Comparison of ENCODE assay signal across 16 cellular contexts in genomic region chr13:28611021-28611420, GRCh38. TPM values are rescaled to one million over a fixed set of nuclear protein-coding genes. Genes with fewer than 3 reads are reported as not detected.
DNase-seq lines count a peak whose midpoint lies in the region; ATAC-seq and TF ChIP-seq lines count a peak whose summit lies in the region.
"Had no signal": no experiment of that assay in that cellular context is flagged by ENCODE, and none has a peak within 500 bp of the region (broad histone marks: within the 10 kb centered on the region; RNA-seq: fewer than 3 reads in every experiment).

No MANE protein-coding gene starts in this region.

- no peaks in the 10 kb centered on the region for H3K9me3 Mint-ChIP-seq in type B pancreatic cell

- H3K4me2 ChIP-seq in BLaER1, result peak overlapping the region; percentile 53
- H3K4me2 ChIP-seq in DND-41 (ENCODE audit: insufficient read depth, low read length), result peak overlapping the region; percentile 14; the same call in 1 of the 2 replicates

- ATAC-seq in DND-41 (ENCODE audit: insufficient read depth, low read depth) (peak; percentile 31; the same call in 1 of the 3 replicates), T-helper 17 cell (no peak)

- no peak overlapping the region for H3K4me3 ChIP-seq in BLaER1
- no peak overlapping the region for H3K4me3 ChIP-seq in DND-41 (ENCODE audit: low read depth in 1 of 2, low read length in 2 of 2)
- H3K4me3 ChIP-seq: heart right ventricle, thoracic aorta had no signal

- H3K36me3 Mint-ChIP-seq in T-helper 17 cell (ENCODE audit: low read depth) (no peaks in the 10 kb centered on the region), type B pancreatic cell (no peaks in the 10 kb centered on the region)

- H4K20me1 ChIP-seq in BLaER1 (no peaks in the 10 kb centered on the region), DND-41 (ENCODE audit: insufficient read depth, low read length) (no peaks in the 10 kb centered on the region)

- DNase-seq in DND-41 (peak; percentile 15), T-helper 17 cell (no peak), dermis blood vessel endothelial cell (peak; percentile 17), NCI-H1105 (lab: John Stamatoyannopoulos, UW) (no peak), type B pancreatic cell (ENCODE audit: extremely low spot score, unreplicated experiment) (no peak)
- DNase-seq in central memory CD4-positive, alpha-beta T cell, result no peak
- DNase-seq: activated CD8-positive, alpha-beta memory T cell treated with anti-CD3 and anti-CD28 coated beads for 24 hours; activated gamma-delta T cell treated with Interleukin-2 at 50 U/mL for 16 hours; aorta; heart right ventricle; NCI-H1092 treated with DMSO at 0.1 percent for 48 hours; nucleus accumbens; retina; SW 1271 had no signal

- H3K27me3 Mint-ChIP-seq in T-helper 17 cell, result no peaks in the 10 kb centered on the region
- H3K27me3 Mint-ChIP-seq in type B pancreatic cell, result peaks cover 6% of the 10 kb centered on the region

- H3K9ac ChIP-seq in BLaER1 (no peak overlapping the region), DND-41 (ENCODE audit: low read depth, low read length) (no peak overlapping the region)

- H3K27ac Mint-ChIP-seq in T-helper 17 cell, result peak overlapping the region; percentile 8
- no peak overlapping the region for H3K27ac Mint-ChIP-seq in type B pancreatic cell

- TF ChIP-seq CTCF in DND-41 (IDR thresholded peaks at IDR 0.05; ENCODE audit: borderline replicate concordance, extremely low read depth, low read length, poor library complexity, severe bottlenecking) (no peak), type B pancreatic cell (conservative IDR thresholded peaks at IDR 0.05) (no peak)

- H3K4me1 Mint-ChIP-seq in T-helper 17 cell, result peaks cover 23% of the 10 kb centered on the region
- no peaks in the 10 kb centered on the region for H3K4me1 Mint-ChIP-seq in type B pancreatic cell (ENCODE audit: unreplicated experiment)

- no peaks in the 10 kb centered on the region for H3K79me2 ChIP-seq in DND-41 (ENCODE audit: insufficient read depth, low read length)

- no peak overlapping the region for H2AFZ ChIP-seq in DND-41 (ENCODE audit: low read depth, low read length)

- H3K27me3 ChIP-seq in BLaER1 (no peaks in the 10 kb centered on the region), DND-41 (ENCODE audit: insufficient read depth, low read length, poor library complexity) (no peaks in the 10 kb centered on the region)

- H3K27ac ChIP-seq in BLaER1 (no peak overlapping the region), DND-41 (ENCODE audit: low read length) (no peak overlapping the region)
- H3K27ac ChIP-seq: heart right ventricle, thoracic aorta had no signal

- H3K4me3 Mint-ChIP-seq in T-helper 17 cell (peak overlapping the region; percentile 41), type B pancreatic cell (no peak overlapping the region)

- H3K36me3 ChIP-seq in BLaER1 (no peaks in the 10 kb centered on the region), DND-41 (ENCODE audit: insufficient read depth, low read length) (no peaks in the 10 kb centered on the region)
- H3K36me3 ChIP-seq: heart right ventricle, thoracic aorta had no signal

- H3K4me1 ChIP-seq in BLaER1 (peaks cover 22% of the 10 kb centered on the region), DND-41 (ENCODE audit: insufficient read depth, low read length) (peaks cover 21% of the 10 kb centered on the region)

- H3K9me3 ChIP-seq in BLaER1, result no peaks in the 10 kb centered on the region
- no peaks in the 10 kb centered on the region for H3K9me3 ChIP-seq in DND-41 (ENCODE audit: insufficient read depth, low read length, severe bottlenecking)
- H3K9me3 ChIP-seq in T-helper 17 cell (ENCODE audit: control insufficient read depth, low read length, poor library complexity, severe bottlenecking), result no peaks in the 10 kb centered on the region
- H3K9me3 ChIP-seq: thoracic aorta had no signal

RNA-seq across cellular contexts. Expression of gene POMP, which starts 47.9 kb away (rescaled TPM):
- total RNA-seq in T-helper 17 cell, result 10 to 100 TPM; 22.9 to 29.4 TPM
- 99.5 and 121 TPM in 2 replicates for total RNA-seq in dermis blood vessel endothelial cell
- 59.4 and 65.0 TPM in 2 replicates for total RNA-seq in type B pancreatic cell (ENCODE audit: low replicate concordance)

Comparison
In these comparisons a context has a peak if more than half of its experiments do, and no peak if none do; other contexts are left out.
1. DNase-seq: peak in DND-41 (single experiment) and dermis blood vessel endothelial cell (single experiment); none in T-helper 17 cell (0 of 3), central memory CD4-positive, alpha-beta T cell (single experiment), NCI-H1105 (single experiment) and type B pancreatic cell (single experiment).